10 cellular contexts compared by ENCODE assay signal in genomic region chr2:222304737-222305509, GRCh38. TPM values are rescaled to one million over a fixed set of nuclear protein-coding genes. Genes with fewer than 3 reads are reported as not detected.
DNase-seq lines count a peak whose midpoint lies in the region; ATAC-seq and TF ChIP-seq lines count a peak whose summit lies in the region.
"Had no signal": no experiment of that assay in that cellular context is flagged by ENCODE, and none has a peak within 500 bp of the region (broad histone marks: within the 10 kb centered on the region; RNA-seq: fewer than 3 reads in every experiment).

No MANE protein-coding gene starts in this region.

- no peak overlapping the region for H3K27ac ChIP-seq in dorsolateral prefrontal cortex
- H3K27ac ChIP-seq in neural progenitor cell, result no peak overlapping the region

- no peak overlapping the region for H3K9ac ChIP-seq in neural progenitor cell

- peak overlapping the region; percentile 58 for H3K4me3 Mint-ChIP-seq in Caco-2 (ENCODE audit: unreplicated experiment)
- peak overlapping the region; percentile 98 for H3K4me3 Mint-ChIP-seq in neural progenitor cell

- H3K4me2 ChIP-seq in neural progenitor cell, result peak overlapping the region; percentile 72

- H3K9me3 Mint-ChIP-seq in Caco-2 (ENCODE audit: unreplicated experiment) (no peaks in the 10 kb centered on the region), neural progenitor cell (peaks cover 6% of the 10 kb centered on the region)

- peaks cover 66% of the 10 kb centered on the region for H3F3A ChIP-seq in neural progenitor cell (ENCODE audit: low read depth)

- ATAC-seq in GM18873 (IDR thresholded peaks at IDR 0.05; ENCODE audit: low FRiP score, unreplicated experiment), result no peak
- ATAC-seq: HCT116 had no signal

- intact Hi-C loops in Caco-2 (cut with micrococcal nuclease; ENCODE audit: unreplicated experiment), result loop anchor here (5.0 to 10.0 kb wide), 2 partner anchors 133 to 680 kb away; no protein-coding TSS in a partner anchor
- intact Hi-C loops in dorsolateral prefrontal cortex (cut with DNase I), result no loop called here

- peaks cover 6% of the 10 kb centered on the region for H3K27me3 ChIP-seq in Caco-2 (replicated peaks; ENCODE audit: control insufficient read depth, insufficient read depth, low read length)
- H3K27me3 ChIP-seq in dorsolateral prefrontal cortex, result peaks cover 55 to 100% (median 100%) of the 10 kb centered on the region in 45 donors
- H3K27me3 ChIP-seq in neural progenitor cell, result peaks cover 100% of the 10 kb centered on the region

- H3K9me3 ChIP-seq in Caco-2 (no peaks in the 10 kb centered on the region), neural progenitor cell (ENCODE audit: low read depth) (no peaks in the 10 kb centered on the region)

- no TSS peak for BruUV-seq in Caco-2 (replicated peaks; lab: Mats Ljungman, UMichigan)

- CTCF ChIA-PET in Caco-2 (lab: Charles Lee), result no interaction called here

- H3K4me3 ChIP-seq in Caco-2 (ENCODE audit: low read depth, low read length) (no peak overlapping the region; the same call in 1 of the 2 replicates), dorsolateral prefrontal cortex (peak overlapping the region in 47 of 59 donors; percentile 21 to 72 (median 52)), neural progenitor cell (peak overlapping the region; percentile 37)

- H4K20me1 ChIP-seq in neural progenitor cell (ENCODE audit: low read depth), result peaks cover 94% of the 10 kb centered on the region

- H3K27ac Mint-ChIP-seq in Caco-2 (ENCODE audit: unreplicated experiment), result no peak overlapping the region
- H3K27ac Mint-ChIP-seq in neural progenitor cell, result peak overlapping the region; percentile 21

- no peaks in the 10 kb centered on the region for H3K79me2 ChIP-seq in neural progenitor cell (ENCODE audit: low read depth)

- H3K4me1 ChIP-seq in Caco-2 (peaks cover 5% of the 10 kb centered on the region; the same call in 1 of the 2 replicates), neural progenitor cell (peaks cover 63% of the 10 kb centered on the region)

- TF ChIP-seq CTCF in Caco-2 (IDR thresholded peaks at IDR 0.05; ENCODE audit: insufficient read depth in 1 of 2, low read depth in 1 of 2, low read length in 1 of 2, severe bottlenecking in 1 of 2, unreplicated experiment in 1 of 2), result no peak
- TF ChIP-seq CTCF in dorsolateral prefrontal cortex (IDR thresholded peaks at IDR 0.05 in 54 of 56, conservative IDR thresholded peaks at IDR 0.05 in 2 of 56; ENCODE audit: low read depth in 1 of 56, partially characterized antibody in 56 of 56), result no peak
- no peak for TF ChIP-seq CTCF in neural progenitor cell (IDR thresholded peaks at IDR 0.05)

- H3K36me3 ChIP-seq in Caco-2 (ENCODE audit: control insufficient read depth, insufficient read depth, low read length) (no peaks in the 10 kb centered on the region), neural progenitor cell (no peaks in the 10 kb centered on the region)

- peaks cover 48% of the 10 kb centered on the region for H3K27me3 Mint-ChIP-seq in Caco-2 (ENCODE audit: insufficient read depth, unreplicated experiment)
- H3K27me3 Mint-ChIP-seq in neural progenitor cell (ENCODE audit: insufficient read depth, low read depth), result peaks cover 91% of the 10 kb centered on the region

- no peak overlapping the region for H2AFZ ChIP-seq in neural progenitor cell (replicated peaks)

- DNase-seq in Caco-2 (no peak), M059J (ENCODE audit: low read depth) (peak; percentile 59), dorsolateral prefrontal cortex (no peak), neural progenitor cell (ENCODE audit: low spot score) (peak; percentile 62), SKM-1 (lab: John Stamatoyannopoulos, UW; ENCODE audit: unreplicated experiment) (no peak)
- no peak for DNase-seq in stimulated activated CD4-positive, alpha-beta T cell treated with anti-CD3 and anti-CD28 coated beads, Interleukin-1b, Interleukin-23, amount 100 ng/mL, for 48 hours
- DNase-seq in stimulated activated CD4-positive, alpha-beta T cell treated with anti-CD3 and anti-CD28 coated beads, Interleukin-15, amount 100 ng/mL, for 24 hours, result no peak

- POLR2A ChIA-PET in Caco-2 (lab: Charles Lee), result no interaction called here

- H3K4me1 Mint-ChIP-seq in Caco-2 (ENCODE audit: low read depth, unreplicated experiment) (peaks cover 10% of the 10 kb centered on the region), neural progenitor cell (peaks cover 68% of the 10 kb centered on the region)

- no peaks in the 10 kb centered on the region for H3K36me3 Mint-ChIP-seq in Caco-2 (ENCODE audit: insufficient read depth, unreplicated experiment)
- no peaks in the 10 kb centered on the region for H3K36me3 Mint-ChIP-seq in neural progenitor cell

RNA-seq across cellular contexts. Expression of gene PAX3, which starts 6.1 kb away (rescaled TPM):
- total RNA-seq in Caco-2 (2022) (not detected in 2 replicates), dorsolateral prefrontal cortex (1 to 10 TPM in 2 of 120 experiments, under 1 TPM in 19, not detected in 99; 0.17 to 1.8 (median 0.39) TPM), neural progenitor cell (ENCODE audit: low replicate concordance) (4.6 and 4.9 TPM in 2 replicates)
- total RNA-seq in M059J (2014; rRNA removed; shearing (Covaris generic)), result 11.2 and 14.6 TPM in 2 replicates
- total RNA-seq: frontal cortex had no signal

Comparison
In these comparisons a context has a peak if more than half of its experiments do, and no peak if none do; other contexts are left out.
1. DNase-seq: peak in M059J (single experiment) and neural progenitor cell (single experiment); none in Caco-2 (0 of 2), dorsolateral prefrontal cortex (0 of 10), stimulated activated CD4-positive, alpha-beta T cell treated with anti-CD3 and anti-CD28 coated beads, Interleukin-1b, Interleukin-23, amount 100 ng/mL, for 48 hours (single experiment), stimulated activated CD4-positive, alpha-beta T cell treated with anti-CD3 and anti-CD28 coated beads, Interleukin-15, amount 100 ng/mL, for 24 hours (single experiment) and SKM-1 (single experiment).